ENCODE assay signal across 8 cellular contexts in genomic region chr1:204431310-204432184, GRCh38. TPM values are rescaled to one million over a fixed set of nuclear protein-coding genes. Genes with fewer than 3 reads are reported as not detected.
A peak's percentile ranks its signal among the peaks of the same experiment; 100 is the strongest.
DNase-seq lines count a peak whose midpoint lies in the region; ATAC-seq and TF ChIP-seq lines count a peak whose summit lies in the region.

No MANE protein-coding gene starts in this region.

- no peak overlapping the region for H3K27ac ChIP-seq in Peyer's patch
- peak overlapping the region in 3 of 4 donors; percentile 11 to 60 (median 39) for H3K27ac ChIP-seq in esophagus squamous epithelium

- no peaks in the 10 kb centered on the region for H3K4me1 ChIP-seq in Peyer's patch
- H3K4me1 ChIP-seq in esophagus squamous epithelium: peaks cover 7 to 47% (median 19%) of the 10 kb centered on the region in 3 donors

- peak overlapping the region in 2 of 3 experiments; percentile 6 to 63 for H3K27ac Mint-ChIP-seq in nephron

- 57 to 61% methylated on average over 8 to 12 of the region's 13 CpGs for WGBS in esophagus squamous epithelium, 2 donors

- TF ChIP-seq POLR2A in Peyer's patch (IDR thresholded peaks at IDR 0.05): no peak
- no peak for TF ChIP-seq POLR2A in esophagus squamous epithelium (IDR thresholded peaks at IDR 0.05)

- H3K27me3 ChIP-seq in Peyer's patch (no peaks in the 10 kb centered on the region), esophagus squamous epithelium (no peaks in the 10 kb centered on the region)

- no peaks in the 10 kb centered on the region for H3K27me3 Mint-ChIP-seq in activated T-cell treated with anti-CD3 and anti-CD28 coated beads, Interleukin-2, amount 50 U/mL, for 4 hours (ENCODE audit: low read depth)
- H3K27me3 Mint-ChIP-seq in nephron (ENCODE audit: low read depth): no peaks in the 10 kb centered on the region

- no peak overlapping the region for H3K4me3 ChIP-seq in Peyer's patch
- no peak overlapping the region for H3K4me3 ChIP-seq in esophagus squamous epithelium

- ATAC-seq in activated T-cell treated with anti-CD3 and anti-CD28 coated beads, Interleukin-2, amount 50 U/mL, for 4 hours: peak; percentile 78 to 88
- ATAC-seq in HG03354 (IDR thresholded peaks at IDR 0.05; ENCODE audit: poor library complexity, severe bottlenecking, unreplicated experiment): no peak

- TF ChIP-seq CTCF in Peyer's patch (IDR thresholded peaks at IDR 0.05) (peak; percentile 77 to 89 (median 82)), esophagus squamous epithelium (IDR thresholded peaks at IDR 0.05) (peak; percentile 65 to 94 (median 89)), nephron (IDR thresholded peaks at IDR 0.05; ENCODE audit: unreplicated experiment in 3 of 3) (peak; percentile 91 to 93 (median 92))

- H3K9me3 ChIP-seq in Peyer's patch: no peaks in the 10 kb centered on the region
- H3K9me3 ChIP-seq in esophagus squamous epithelium: no peaks in the 10 kb centered on the region

- H3K36me3 Mint-ChIP-seq in activated T-cell treated with anti-CD3 and anti-CD28 coated beads, Interleukin-2, amount 50 U/mL, for 4 hours (ENCODE audit: insufficient read depth): peaks cover 32% of the 10 kb centered on the region
- peaks cover 61% of the 10 kb centered on the region for H3K36me3 Mint-ChIP-seq in nephron (ENCODE audit: low read depth)

- H3K4me3 Mint-ChIP-seq in activated T-cell treated with anti-CD3 and anti-CD28 coated beads, Interleukin-2, amount 50 U/mL, for 4 hours: no peak overlapping the region
- no peak overlapping the region for H3K4me3 Mint-ChIP-seq in nephron

- peaks cover 0 to 88% (median 4%) of the 10 kb centered on the region in 3 donors for H3K36me3 ChIP-seq in Peyer's patch
- peaks cover 11 to 87% (median 26%) of the 10 kb centered on the region in 3 donors for H3K36me3 ChIP-seq in esophagus squamous epithelium

- DNase-seq in COLO668 (lab: John Stamatoyannopoulos, UW; ENCODE audit: unreplicated experiment) (peak; percentile 79), HuH-7 (ENCODE audit: low spot score) (peak; percentile 73), Peyer's patch (peak; percentile 83 to 93 (median 87)), esophagus squamous epithelium (lab: John Stamatoyannopoulos, UW) (peak; percentile 43)
- peak; percentile 80 for DNase-seq in activated T-cell treated with anti-CD3 and anti-CD28 coated beads, Interleukin-2, amount 50 U/mL, for 4 hours
- DNase-seq in stimulated activated naive CD4-positive, alpha-beta T cell (lab: John Stamatoyannopoulos, UW): peak; percentile 38 to 77 (median 66)

- no peaks in the 10 kb centered on the region for H3K4me1 Mint-ChIP-seq in activated T-cell treated with anti-CD3 and anti-CD28 coated beads, Interleukin-2, amount 50 U/mL, for 4 hours (ENCODE audit: low read depth)
- peaks cover 4% of the 10 kb centered on the region for H3K4me1 Mint-ChIP-seq in nephron

- intact Hi-C loops in esophagus squamous epithelium (cut with DNase I): loop anchor here (5.0 kb wide), 1 partner anchor 71 kb away; no protein-coding TSS in a partner anchor

- no peaks in the 10 kb centered on the region for H3K9me3 Mint-ChIP-seq in activated T-cell treated with anti-CD3 and anti-CD28 coated beads, Interleukin-2, amount 50 U/mL, for 4 hours
- no peaks in the 10 kb centered on the region for H3K9me3 Mint-ChIP-seq in nephron

RNA-seq across cellular contexts. Expression of gene PPP1R15B, which starts 19.9 kb away (rescaled TPM):
- 10 to 100 TPM; 33.8 to 90.5 (median 72.3) TPM for total RNA-seq in Peyer's patch
- total RNA-seq in activated T-cell treated with anti-CD3 and anti-CD28 coated beads, Interleukin-2, amount 50 U/mL, for 4 hours: 10 to 100 TPM; 71.7 to 80.1 (median 72.9) TPM
- total RNA-seq in esophagus squamous epithelium: 10 to 100 TPM; 29.5 to 42.3 (median 34.0) TPM

Comparison
In these comparisons a context has a peak if more than half of its experiments do, and no peak if none do; other contexts are left out.
1. H3K27ac ChIP-seq: peak in esophagus squamous epithelium (3 of 4); none in Peyer's patch (0 of 4).
2. Peak in every context shown above with its lines, with median percentiles within 50 percentile points of each other: DNase-seq and CTCF ChIP-seq.